1 cellular context compared by ENCODE assay signal in genomic region chr11:111870887-111871692, GRCh38.
A peak's percentile ranks its signal among the peaks of the same experiment; 100 is the strongest.
TF ChIP-seq lines count a peak whose summit lies in the region.

Gene ALG9 (minus strand): TSS chr11:111871581. CDS start chr11:111871482, 99 bp downstream.

TF ChIP-seq in HepG2, 621 proteins besides CTCF, POLR2A, EP300 and RAD21 (continued from another document and continues in another):
- peak; percentile 49; the same call in 1 of the 2 replicates for TF ChIP-seq POLR2AphosphoS5 (IDR thresholded peaks at IDR 0.05; ENCODE audit: low read depth, low read length)
- TF ChIP-seq EZH2 (conservative IDR thresholded peaks at IDR 0.05; ENCODE audit: low read depth, low read length) = no peak
- no peak for TF ChIP-seq ZNF30 (CRISPR knock-in tag; IDR thresholded peaks at IDR 0.05)
- TF ChIP-seq ZNF20 (CRISPR knock-in tag; IDR thresholded peaks at IDR 0.05) = no peak
- no peak for TF ChIP-seq ZNF264 (CRISPR knock-in tag; IDR thresholded peaks at IDR 0.05)
- TF ChIP-seq THYN1 (CRISPR knock-in tag; IDR thresholded peaks at IDR 0.05; ENCODE audit: borderline replicate concordance, low read depth) = no peak
- 0 out of 2 replicates have a peak, but pooled peaks have one; percentile 57 for TF ChIP-seq ZNF761 (CRISPR knock-in tag; conservative IDR thresholded peaks at IDR 0.05)
- no peak for TF ChIP-seq ZNF326 (CRISPR knock-in tag; IDR thresholded peaks at IDR 0.05; ENCODE audit: borderline replicate concordance)
- TF ChIP-seq ESRRA (CRISPR knock-in tag; IDR thresholded peaks at IDR 0.05; ENCODE audit: low read depth) = no peak
- no peak for TF ChIP-seq ZEB1 (IDR thresholded peaks at IDR 0.05; ENCODE audit: insufficient replicate concordance, low read depth)
- TF ChIP-seq ZBTB7A (CRISPR knock-in tag; IDR thresholded peaks at IDR 0.05) = peak; percentile 64; the same call in 1 of the 2 replicates
- no peak for TF ChIP-seq CREB3 (CRISPR knock-in tag; IDR thresholded peaks at IDR 0.05)
- TF ChIP-seq ATF6 (CRISPR knock-in tag; conservative IDR thresholded peaks at IDR 0.05) = no peak
- peak; percentile 27; the same call in 1 of the 2 replicates for TF ChIP-seq MYPOP (CRISPR knock-in tag; IDR thresholded peaks at IDR 0.05)
- TF ChIP-seq ZNF839 (CRISPR knock-in tag; IDR thresholded peaks at IDR 0.05; ENCODE audit: borderline replicate concordance) = no peak
- no peak for TF ChIP-seq AKAP8 (CRISPR knock-in tag; IDR thresholded peaks at IDR 0.05)
- TF ChIP-seq ZNF543 (CRISPR knock-in tag; IDR thresholded peaks at IDR 0.05) = no peak
- TF ChIP-seq YEATS4 (CRISPR knock-in tag; IDR thresholded peaks at IDR 0.05; ENCODE audit: borderline replicate concordance) = peak; percentile 94
- TF ChIP-seq ZMAT3 (CRISPR knock-in tag; conservative IDR thresholded peaks at IDR 0.05) = no peak
- TF ChIP-seq BRD4 (CRISPR knock-in tag; IDR thresholded peaks at IDR 0.05) = no peak
- TF ChIP-seq ZNF609 (CRISPR knock-in tag; IDR thresholded peaks at IDR 0.05; ENCODE audit: borderline replicate concordance) = no peak
- TF ChIP-seq RBAK (CRISPR knock-in tag; IDR thresholded peaks at IDR 0.05) = no peak
- no peak for TF ChIP-seq ZNF10 (CRISPR knock-in tag; IDR thresholded peaks at IDR 0.05; ENCODE audit: borderline replicate concordance, low read depth)
- TF ChIP-seq ZNF382 (CRISPR knock-in tag; IDR thresholded peaks at IDR 0.05; ENCODE audit: borderline replicate concordance) = no peak
- no peak for TF ChIP-seq ZNF367 (CRISPR knock-in tag; IDR thresholded peaks at IDR 0.05; ENCODE audit: borderline replicate concordance)
- TF ChIP-seq TBP (CRISPR knock-in tag; IDR thresholded peaks at IDR 0.05) = no peak
- TF ChIP-seq ZSCAN30 (CRISPR knock-in tag; IDR thresholded peaks at IDR 0.05) = no peak
- no peak for TF ChIP-seq ZNF740 (CRISPR knock-in tag; IDR thresholded peaks at IDR 0.05)
- 0 out of 2 replicates have a peak, but pooled peaks have one; percentile 12 for TF ChIP-seq ZBTB44 (CRISPR knock-in tag; IDR thresholded peaks at IDR 0.05)
- peak; percentile 64 for TF ChIP-seq ZSCAN31 (CRISPR knock-in tag; IDR thresholded peaks at IDR 0.05; ENCODE audit: low read depth)
- TF ChIP-seq SP5 (CRISPR knock-in tag; IDR thresholded peaks at IDR 0.05; ENCODE audit: borderline replicate concordance, low read depth) = peak; percentile 26; the same call in 1 of the 2 replicates
- TF ChIP-seq CBX5 (CRISPR knock-in tag; IDR thresholded peaks at IDR 0.05; ENCODE audit: borderline replicate concordance) = no peak
- peak; percentile 71 for TF ChIP-seq GABPB1 (CRISPR knock-in tag; IDR thresholded peaks at IDR 0.05)
- TF ChIP-seq GZF1 (CRISPR knock-in tag; IDR thresholded peaks at IDR 0.05) = peak; percentile 24; the same call in 1 of the 2 replicates
- no peak for TF ChIP-seq SETDB1 (CRISPR knock-in tag; IDR thresholded peaks at IDR 0.05; ENCODE audit: borderline replicate concordance)
- no peak for TF ChIP-seq RNF219 (CRISPR knock-in tag; IDR thresholded peaks at IDR 0.05)
- TF ChIP-seq ZNF646 (CRISPR knock-in tag; IDR thresholded peaks at IDR 0.05) = no peak
- peak; percentile 95 for TF ChIP-seq KMT2B (CRISPR knock-in tag; IDR thresholded peaks at IDR 0.05)
- no peak for TF ChIP-seq ZNF562 (CRISPR knock-in tag; IDR thresholded peaks at IDR 0.05; ENCODE audit: borderline replicate concordance)
- 0 out of 2 replicates have a peak, but pooled peaks have one; percentile 45 for TF ChIP-seq ZNF567 (CRISPR knock-in tag; IDR thresholded peaks at IDR 0.05; ENCODE audit: borderline replicate concordance)
- TF ChIP-seq SNAI1 (CRISPR knock-in tag; IDR thresholded peaks at IDR 0.05; ENCODE audit: borderline replicate concordance) = no peak
- TF ChIP-seq ZFP36 (IDR thresholded peaks at IDR 0.05; ENCODE audit: borderline replicate concordance, low read depth, low read length, partially characterized antibody) = no peak
- peak; percentile 37; the same call in 1 of the 2 replicates for TF ChIP-seq NR2C2 (CRISPR knock-in tag; IDR thresholded peaks at IDR 0.05; ENCODE audit: borderline replicate concordance)
- no peak for TF ChIP-seq GPN1 (CRISPR knock-in tag; IDR thresholded peaks at IDR 0.05; ENCODE audit: borderline replicate concordance)
- TF ChIP-seq GATA4 (IDR thresholded peaks at IDR 0.05; ENCODE audit: borderline replicate concordance, low read depth) = peak; percentile 17; the same call in 1 of the 2 replicates
